Comparison of ENCODE assay signal across 24 cellular contexts in genomic region chr14:89411976-89412375, GRCh38.
"Had no signal": no experiment of that assay in that cellular context is flagged by ENCODE, and none has a peak within 500 bp of the region (broad histone marks: within the 10 kb centered on the region; RNA-seq: fewer than 3 reads in every experiment).

No MANE protein-coding gene starts in this region.

- H3K4me3 ChIP-seq: Peyer's patch, SJSA1 had no signal

- ATAC-seq: activated CD8-positive, alpha-beta memory T cell treated with anti-CD3 and anti-CD28 coated beads, Interleukin-2, amount 10 ng/mL, durations not matched to agents 7 days and 5 days; activated naive CD4-positive, alpha-beta T cell treated with anti-CD3 and anti-CD28 coated beads, Interleukin-2, amount 50 U/mL, for 72 hours; activated naive CD8-positive, alpha-beta T cell treated with anti-CD3 and anti-CD28 coated beads, Interleukin-2, amount 50 U/mL, for 24 hours; SK-N-SH treated with all-trans-retinoic acid at 6 μM for 48 hours had no signal

- H3K27me3 ChIP-seq: Peyer's patch, SJSA1 had no signal

- H3K27ac Mint-ChIP-seq: activated CD4-positive, alpha-beta T cell treated with anti-CD3 and anti-CD28 coated beads, Interleukin-2, amount 10 ng/mL, durations not matched to agents 24 days and 14 days; activated CD8-positive, alpha-beta memory T cell treated with anti-CD3 and anti-CD28 coated beads, Interleukin-2, amount 10 ng/mL, durations not matched to agents 7 days and 5 days; activated naive CD8-positive, alpha-beta T cell treated with anti-CD3 and anti-CD28 coated beads, Interleukin-2, amount 50 U/mL, for 24 hours had no signal

- H3K4me3 Mint-ChIP-seq: activated CD4-positive, alpha-beta T cell treated with anti-CD3 and anti-CD28 coated beads, Interleukin-2, amount 10 ng/mL, durations not matched to agents 24 days and 14 days; activated CD8-positive, alpha-beta memory T cell treated with anti-CD3 and anti-CD28 coated beads, Interleukin-2, amount 10 ng/mL, durations not matched to agents 7 days and 5 days; activated naive CD8-positive, alpha-beta T cell treated with anti-CD3 and anti-CD28 coated beads, Interleukin-2, amount 50 U/mL, for 24 hours; activated T-cell treated with anti-CD3 and anti-CD28 coated beads, Interleukin-2, amount 50 U/mL, for 24 hours had no signal

- DNase-seq: activated CD4-positive, alpha-beta T cell treated with anti-CD3 and anti-CD28 coated beads, Interleukin-2, amount 10 ng/mL, durations not matched to agents 24 days and 14 days; activated CD4-positive, alpha-beta T cell treated with anti-CD3 and anti-CD28 coated beads, Interleukin-2, amount 50 U/mL, for 48 hours; activated CD4-positive, CD25-positive, alpha-beta regulatory T cell treated with anti-CD3 and anti-CD28 coated beads, Interleukin-2, amount 50 U/mL, for 72 hours; activated CD8-positive, alpha-beta memory T cell treated with anti-CD3 and anti-CD28 coated beads, Interleukin-2, amount 10 ng/mL, durations not matched to agents 7 days and 5 days; activated effector memory CD4-positive, alpha-beta T cell treated with anti-CD3 and anti-CD28 coated beads, Interleukin-2, amount 50 U/mL, for 16 hours; activated naive CD4-positive, alpha-beta T cell treated with Interleukin-2 at 50 U/mL for 16 hours; activated naive CD8-positive, alpha-beta T cell treated with anti-CD3 and anti-CD28 coated beads, Interleukin-2, amount 50 U/mL, for 24 hours; activated T-cell treated with anti-CD3 and anti-CD28 coated beads, Interleukin-2, amount 50 U/mL, for 24 hours; amygdala; cerebellar nuclear complex; Kasumi-1; KBM-7; NCI-H1092; NCI-H1417 treated with DMSO at 0.1 percent for 48 hours; NCI-H1694; NCI-H2029 treated with DMSO at 0.1 percent for 48 hours; NCI-H510A treated with DMSO at 0.1 percent for 48 hours; NCI-H69; Peyer's patch; SHP77; SW 1271 had no signal

- H3K27ac ChIP-seq: Peyer's patch, SJSA1 had no signal

- H3K27me3 Mint-ChIP-seq: activated CD4-positive, alpha-beta T cell treated with anti-CD3 and anti-CD28 coated beads, Interleukin-2, amount 10 ng/mL, durations not matched to agents 24 days and 14 days; activated CD8-positive, alpha-beta memory T cell treated with anti-CD3 and anti-CD28 coated beads, Interleukin-2, amount 10 ng/mL, durations not matched to agents 7 days and 5 days; activated naive CD8-positive, alpha-beta T cell treated with anti-CD3 and anti-CD28 coated beads, Interleukin-2, amount 50 U/mL, for 24 hours; activated T-cell treated with anti-CD3 and anti-CD28 coated beads, Interleukin-2, amount 50 U/mL, for 24 hours had no signal

- H3K9me3 ChIP-seq: Peyer's patch, SJSA1 had no signal

- H3K9me3 Mint-ChIP-seq: activated CD4-positive, alpha-beta T cell treated with anti-CD3 and anti-CD28 coated beads, Interleukin-2, amount 10 ng/mL, durations not matched to agents 24 days and 14 days; activated naive CD4-positive, alpha-beta T cell treated with anti-CD3 and anti-CD28 coated beads, Interleukin-2, amount 50 U/mL, for 72 hours; activated naive CD8-positive, alpha-beta T cell treated with anti-CD3 and anti-CD28 coated beads, Interleukin-2, amount 50 U/mL, for 24 hours; activated T-cell treated with anti-CD3 and anti-CD28 coated beads, Interleukin-2, amount 50 U/mL, for 24 hours had no signal
